21 cellular contexts compared by ENCODE assay signal in the genomic region with DNA sequence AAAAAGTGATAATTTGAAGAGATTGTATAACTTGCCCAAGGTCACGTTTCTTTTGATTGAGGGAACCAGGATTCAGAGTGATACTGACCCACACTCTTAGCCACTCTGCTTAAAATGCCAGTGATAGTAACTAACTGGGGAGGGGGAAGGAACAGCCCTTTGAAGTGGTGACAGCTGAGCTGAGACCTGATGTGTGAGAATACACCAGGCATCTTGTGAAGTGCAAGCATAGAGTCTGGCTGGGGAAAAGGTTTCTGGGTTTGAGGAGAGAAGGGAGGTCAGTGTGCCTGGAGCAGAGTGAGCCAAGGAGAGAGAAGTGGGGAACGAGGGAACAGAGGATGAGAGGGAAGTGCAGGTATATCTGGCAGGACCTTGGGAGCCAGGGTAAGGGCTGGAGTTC. TPM values are rescaled to one million over a fixed set of nuclear protein-coding genes. Genes with fewer than 3 reads are reported as not detected.
DNase-seq lines count a peak whose midpoint lies in the region; ATAC-seq lines count a peak whose summit lies in the region.
"Had no signal": no experiment of that assay in that cellular context is flagged by ENCODE, and none has a peak within 500 bp of the region (broad histone marks: within the 10 kb centered on the region; RNA-seq: fewer than 3 reads in every experiment).

No MANE protein-coding gene starts in this region.

- DNase-seq in Right ventricle myocardium inferior (ENCODE audit: missing footprints): no peak
- DNase-seq in cardiac septum (ENCODE audit: low spot score): no peak
- no peak for DNase-seq in memory B cell (ENCODE audit: low spot score in 2 of 2)
- DNase-seq in stimulated activated naive B cell treated with anti-CD40 and anti-IgM and Interleukin-4, amounts not matched to agents 10 μg/mL and 1 μg/mL and 100 μg/mL, for 72 hours: no peak
- DNase-seq in mucosa of gallbladder (ENCODE audit: low spot score): no peak
- no peak for DNase-seq in ureter (ENCODE audit: low spot score)
- DNase-seq: Caco-2; hippocampal formation; NCI-H187 treated with DMSO at 0.1 percent for 48 hours; NCI-H446; ovary; stimulated activated CD4-positive, alpha-beta T cell treated with anti-CD3 and anti-CD28 coated beads, Interleukin-2, amount 100 ng/mL, for 48 hours had no signal

- no peak overlapping the region for H3K4me3 Mint-ChIP-seq in activated naive CD8-positive, alpha-beta T cell
- H3K4me3 Mint-ChIP-seq in memory B cell: no peak overlapping the region
- no peak overlapping the region for H3K4me3 Mint-ChIP-seq in stimulated activated naive B cell treated with anti-CD40 and anti-IgM and Interleukin-4, amounts not matched to agents 10 μg/mL and 1 μg/mL and 100 μg/mL, for 72 hours

- intact Hi-C loops in Right ventricle myocardium inferior (cut with DNase I): no loop called here
- intact Hi-C loops in cardiac septum (cut with DNase I): no loop called here

- peak overlapping the region; percentile 51 for H3K27ac Mint-ChIP-seq in activated naive CD8-positive, alpha-beta T cell
- peak overlapping the region; percentile 25 for H3K27ac Mint-ChIP-seq in memory B cell
- H3K27ac Mint-ChIP-seq in stimulated activated naive B cell treated with anti-CD40 and anti-IgM and Interleukin-4, amounts not matched to agents 10 μg/mL and 1 μg/mL and 100 μg/mL, for 72 hours: peak overlapping the region; percentile 74

- H3K36me3 Mint-ChIP-seq in activated naive CD8-positive, alpha-beta T cell: peaks cover 10% of the 10 kb centered on the region
- H3K36me3 Mint-ChIP-seq in memory B cell: peaks cover 21% of the 10 kb centered on the region
- peaks cover 21 to 49% of the 10 kb centered on the region in 2 donors for H3K36me3 Mint-ChIP-seq in stimulated activated naive B cell treated with anti-CD40 and anti-IgM and Interleukin-4, amounts not matched to agents 10 μg/mL and 1 μg/mL and 100 μg/mL, for 72 hours

- peak; percentile 25 for ATAC-seq in Right ventricle myocardium inferior
- no peak for ATAC-seq in memory B cell (ENCODE audit: low read depth)
- no peak for ATAC-seq in stimulated activated naive B cell treated with anti-CD40 and anti-IgM and Interleukin-4, amounts not matched to agents 10 μg/mL and 1 μg/mL and 100 μg/mL, for 72 hours (replicated peaks)
- ATAC-seq in GM18868 (IDR thresholded peaks at IDR 0.05; ENCODE audit: unreplicated experiment): no peak
- ATAC-seq: activated CD4-positive, CD25-positive, alpha-beta regulatory T cell treated with anti-CD3 and anti-CD28 coated beads, Interleukin-2, amount 50 U/mL, for 24 hours had no signal

- peaks cover 71% of the 10 kb centered on the region for H3K4me1 Mint-ChIP-seq in activated naive CD8-positive, alpha-beta T cell (ENCODE audit: low read depth)
- peaks cover 38% of the 10 kb centered on the region for H3K4me1 Mint-ChIP-seq in memory B cell
- H3K4me1 Mint-ChIP-seq in stimulated activated naive B cell treated with anti-CD40 and anti-IgM and Interleukin-4, amounts not matched to agents 10 μg/mL and 1 μg/mL and 100 μg/mL, for 72 hours: peaks cover 35 to 63% of the 10 kb centered on the region in 2 donors

- H3K27me3 Mint-ChIP-seq in activated naive CD8-positive, alpha-beta T cell: no peaks in the 10 kb centered on the region
- no peaks in the 10 kb centered on the region for H3K27me3 Mint-ChIP-seq in memory B cell
- no peaks in the 10 kb centered on the region for H3K27me3 Mint-ChIP-seq in stimulated activated naive B cell treated with anti-CD40 and anti-IgM and Interleukin-4, amounts not matched to agents 10 μg/mL and 1 μg/mL and 100 μg/mL, for 72 hours

- H3K9me3 Mint-ChIP-seq in activated naive CD8-positive, alpha-beta T cell (ENCODE audit: low read depth): no peaks in the 10 kb centered on the region
- H3K9me3 Mint-ChIP-seq in memory B cell: no peaks in the 10 kb centered on the region
- no peaks in the 10 kb centered on the region for H3K9me3 Mint-ChIP-seq in stimulated activated naive B cell treated with anti-CD40 and anti-IgM and Interleukin-4, amounts not matched to agents 10 μg/mL and 1 μg/mL and 100 μg/mL, for 72 hours

RNA-seq across cellular contexts. Expression of a gene that starts 35.4 kb away (rescaled TPM):
- total RNA-seq in Right ventricle myocardium inferior: not detected
- not detected for total RNA-seq in cardiac septum
- not detected for total RNA-seq in mucosa of gallbladder
- total RNA-seq in ureter: not detected
- total RNA-seq: Caco-2; cerebellum; G401; kidney epithelial cell; ovary; skeletal muscle tissue; suprapubic skin; T-helper 1 cell treated with Interleukin-12 subunit alpha and Interleukin-12 subunit beta and Interleukin-4 antibody, amounts not matched to agents 30 ng/mL and 1 ng/mL, for 36 hours had no signal
